Comparison of ENCODE assay signal across 1 cellular context in genomic region chr6:3258720-3259490, GRCh38.
TF ChIP-seq lines count a peak whose summit lies in the region.

A gene with protein sequence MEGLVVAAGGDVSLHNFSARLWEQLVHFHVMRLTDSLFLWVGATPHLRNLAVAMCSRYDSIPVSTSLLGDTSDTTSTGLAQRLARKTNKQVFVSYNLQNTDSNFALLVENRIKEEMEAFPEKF (plus strand): TSS chr6:3258947. CDS start chr6:3259023, 76 bp downstream.

TF ChIP-seq in K562, 482 proteins besides CTCF, POLR2A, EP300 and RAD21 (continued from another document and continues in another):
- TF ChIP-seq, protein P1, sequence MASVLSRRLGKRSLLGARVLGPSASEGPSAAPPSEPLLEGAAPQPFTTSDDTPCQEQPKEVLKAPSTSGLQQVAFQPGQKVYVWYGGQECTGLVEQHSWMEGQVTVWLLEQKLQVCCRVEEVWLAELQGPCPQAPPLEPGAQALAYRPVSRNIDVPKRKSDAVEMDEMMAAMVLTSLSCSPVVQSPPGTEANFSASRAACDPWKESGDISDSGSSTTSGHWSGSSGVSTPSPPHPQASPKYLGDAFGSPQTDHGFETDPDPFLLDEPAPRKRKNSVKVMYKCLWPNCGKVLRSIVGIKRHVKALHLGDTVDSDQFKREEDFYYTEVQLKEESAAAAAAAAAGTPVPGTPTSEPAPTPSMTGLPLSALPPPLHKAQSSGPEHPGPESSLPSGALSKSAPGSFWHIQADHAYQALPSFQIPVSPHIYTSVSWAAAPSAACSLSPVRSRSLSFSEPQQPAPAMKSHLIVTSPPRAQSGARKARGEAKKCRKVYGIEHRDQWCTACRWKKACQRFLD (CRISPR knock-in tag; IDR thresholded peaks at IDR 0.05): 0 out of 2 replicates have a peak, but pooled peaks have one; percentile 34
- TF ChIP-seq STAT5A (IDR thresholded peaks at IDR 0.05; ENCODE audit: borderline replicate concordance, low read length): no peak
- no peak for TF ChIP-seq ZZZ3 (IDR thresholded peaks at IDR 0.05)
- no peak; the same call in 1 of the 2 replicates for TF ChIP-seq MYNN (IDR thresholded peaks at IDR 0.05)
- TF ChIP-seq MYNN (CRISPR knock-in tag; IDR thresholded peaks at IDR 0.05): no peak
- TF ChIP-seq POLR2H (tag; IDR thresholded peaks at IDR 0.05; ENCODE audit: low read depth): no peak
- TF ChIP-seq ZKSCAN1 (IDR thresholded peaks at IDR 0.05; ENCODE audit: low read depth, low read length): no peak
- peak; percentile 92; the same call in 1 of the 2 replicates for TF ChIP-seq THAP12 (CRISPR knock-in tag; IDR thresholded peaks at IDR 0.05)
- no peak for TF ChIP-seq IFI16 (CRISPR knock-in tag; IDR thresholded peaks at IDR 0.05)
- no peak for TF ChIP-seq GATAD2B (IDR thresholded peaks at IDR 0.05; ENCODE audit: borderline replicate concordance)
- TF ChIP-seq, protein P2, sequence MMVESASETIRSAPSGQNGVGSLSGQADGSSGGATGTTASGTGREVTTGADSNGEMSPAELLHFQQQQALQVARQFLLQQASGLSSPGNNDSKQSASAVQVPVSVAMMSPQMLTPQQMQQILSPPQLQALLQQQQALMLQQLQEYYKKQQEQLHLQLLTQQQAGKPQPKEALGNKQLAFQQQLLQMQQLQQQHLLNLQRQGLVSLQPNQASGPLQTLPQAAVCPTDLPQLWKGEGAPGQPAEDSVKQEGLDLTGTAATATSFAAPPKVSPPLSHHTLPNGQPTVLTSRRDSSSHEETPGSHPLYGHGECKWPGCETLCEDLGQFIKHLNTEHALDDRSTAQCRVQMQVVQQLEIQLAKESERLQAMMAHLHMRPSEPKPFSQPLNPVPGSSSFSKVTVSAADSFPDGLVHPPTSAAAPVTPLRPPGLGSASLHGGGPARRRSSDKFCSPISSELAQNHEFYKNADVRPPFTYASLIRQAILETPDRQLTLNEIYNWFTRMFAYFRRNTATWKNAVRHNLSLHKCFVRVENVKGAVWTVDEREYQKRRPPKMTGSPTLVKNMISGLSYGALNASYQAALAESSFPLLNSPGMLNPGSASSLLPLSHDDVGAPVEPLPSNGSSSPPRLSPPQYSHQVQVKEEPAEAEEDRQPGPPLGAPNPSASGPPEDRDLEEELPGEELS (CRISPR knock-in tag; IDR thresholded peaks at IDR 0.05; ENCODE audit: borderline replicate concordance): 0 out of 2 replicates have a peak, but pooled peaks have one; percentile 63
- no peak for TF ChIP-seq TAF15 (IDR thresholded peaks at IDR 0.05; ENCODE audit: low read depth, low read length)
- no peak for TF ChIP-seq AFF1 (IDR thresholded peaks at IDR 0.05; ENCODE audit: low read depth in 1 of 2, partially characterized antibody in 2 of 2)
- TF ChIP-seq THRAP3 (IDR thresholded peaks at IDR 0.05; ENCODE audit: borderline replicate concordance): no peak
- no peak for TF ChIP-seq SMARCC2 (IDR thresholded peaks at IDR 0.05; ENCODE audit: low read depth)
- no peak for TF ChIP-seq ZNF551 (CRISPR knock-in tag; IDR thresholded peaks at IDR 0.05)
- no peak for TF ChIP-seq SNRNP70 (optimal IDR thresholded peaks at IDR 0.05; ENCODE audit: low read depth, low read length)
- TF ChIP-seq MAZ (CRISPR knock-in tag; conservative IDR thresholded peaks at IDR 0.05 in 1 of 2, IDR thresholded peaks at IDR 0.05 in 1 of 2): peak; percentile 97 to 99
- TF ChIP-seq, protein P3, sequence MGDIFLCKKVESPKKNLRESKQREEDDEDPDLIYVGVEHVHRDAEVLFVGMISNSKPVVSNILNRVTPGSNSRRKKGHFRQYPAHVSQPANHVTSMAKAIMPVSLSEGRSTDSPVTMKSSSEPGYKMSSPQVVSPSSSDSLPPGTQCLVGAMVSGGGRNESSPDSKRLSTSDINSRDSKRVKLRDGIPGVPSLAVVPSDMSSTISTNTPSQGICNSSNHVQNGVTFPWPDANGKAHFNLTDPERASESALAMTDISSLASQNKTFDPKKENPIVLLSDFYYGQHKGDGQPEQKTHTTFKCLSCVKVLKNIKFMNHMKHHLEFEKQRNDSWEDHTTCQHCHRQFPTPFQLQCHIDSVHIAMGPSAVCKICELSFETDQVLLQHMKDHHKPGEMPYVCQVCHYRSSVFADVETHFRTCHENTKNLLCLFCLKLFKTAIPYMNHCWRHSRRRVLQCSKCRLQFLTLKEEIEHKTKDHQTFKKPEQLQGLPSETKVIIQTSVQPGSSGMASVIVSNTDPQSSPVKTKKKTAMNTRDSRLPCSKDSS (IDR thresholded peaks at IDR 0.05; ENCODE audit: low read depth, partially characterized antibody): no peak
- TF ChIP-seq, protein P4, sequence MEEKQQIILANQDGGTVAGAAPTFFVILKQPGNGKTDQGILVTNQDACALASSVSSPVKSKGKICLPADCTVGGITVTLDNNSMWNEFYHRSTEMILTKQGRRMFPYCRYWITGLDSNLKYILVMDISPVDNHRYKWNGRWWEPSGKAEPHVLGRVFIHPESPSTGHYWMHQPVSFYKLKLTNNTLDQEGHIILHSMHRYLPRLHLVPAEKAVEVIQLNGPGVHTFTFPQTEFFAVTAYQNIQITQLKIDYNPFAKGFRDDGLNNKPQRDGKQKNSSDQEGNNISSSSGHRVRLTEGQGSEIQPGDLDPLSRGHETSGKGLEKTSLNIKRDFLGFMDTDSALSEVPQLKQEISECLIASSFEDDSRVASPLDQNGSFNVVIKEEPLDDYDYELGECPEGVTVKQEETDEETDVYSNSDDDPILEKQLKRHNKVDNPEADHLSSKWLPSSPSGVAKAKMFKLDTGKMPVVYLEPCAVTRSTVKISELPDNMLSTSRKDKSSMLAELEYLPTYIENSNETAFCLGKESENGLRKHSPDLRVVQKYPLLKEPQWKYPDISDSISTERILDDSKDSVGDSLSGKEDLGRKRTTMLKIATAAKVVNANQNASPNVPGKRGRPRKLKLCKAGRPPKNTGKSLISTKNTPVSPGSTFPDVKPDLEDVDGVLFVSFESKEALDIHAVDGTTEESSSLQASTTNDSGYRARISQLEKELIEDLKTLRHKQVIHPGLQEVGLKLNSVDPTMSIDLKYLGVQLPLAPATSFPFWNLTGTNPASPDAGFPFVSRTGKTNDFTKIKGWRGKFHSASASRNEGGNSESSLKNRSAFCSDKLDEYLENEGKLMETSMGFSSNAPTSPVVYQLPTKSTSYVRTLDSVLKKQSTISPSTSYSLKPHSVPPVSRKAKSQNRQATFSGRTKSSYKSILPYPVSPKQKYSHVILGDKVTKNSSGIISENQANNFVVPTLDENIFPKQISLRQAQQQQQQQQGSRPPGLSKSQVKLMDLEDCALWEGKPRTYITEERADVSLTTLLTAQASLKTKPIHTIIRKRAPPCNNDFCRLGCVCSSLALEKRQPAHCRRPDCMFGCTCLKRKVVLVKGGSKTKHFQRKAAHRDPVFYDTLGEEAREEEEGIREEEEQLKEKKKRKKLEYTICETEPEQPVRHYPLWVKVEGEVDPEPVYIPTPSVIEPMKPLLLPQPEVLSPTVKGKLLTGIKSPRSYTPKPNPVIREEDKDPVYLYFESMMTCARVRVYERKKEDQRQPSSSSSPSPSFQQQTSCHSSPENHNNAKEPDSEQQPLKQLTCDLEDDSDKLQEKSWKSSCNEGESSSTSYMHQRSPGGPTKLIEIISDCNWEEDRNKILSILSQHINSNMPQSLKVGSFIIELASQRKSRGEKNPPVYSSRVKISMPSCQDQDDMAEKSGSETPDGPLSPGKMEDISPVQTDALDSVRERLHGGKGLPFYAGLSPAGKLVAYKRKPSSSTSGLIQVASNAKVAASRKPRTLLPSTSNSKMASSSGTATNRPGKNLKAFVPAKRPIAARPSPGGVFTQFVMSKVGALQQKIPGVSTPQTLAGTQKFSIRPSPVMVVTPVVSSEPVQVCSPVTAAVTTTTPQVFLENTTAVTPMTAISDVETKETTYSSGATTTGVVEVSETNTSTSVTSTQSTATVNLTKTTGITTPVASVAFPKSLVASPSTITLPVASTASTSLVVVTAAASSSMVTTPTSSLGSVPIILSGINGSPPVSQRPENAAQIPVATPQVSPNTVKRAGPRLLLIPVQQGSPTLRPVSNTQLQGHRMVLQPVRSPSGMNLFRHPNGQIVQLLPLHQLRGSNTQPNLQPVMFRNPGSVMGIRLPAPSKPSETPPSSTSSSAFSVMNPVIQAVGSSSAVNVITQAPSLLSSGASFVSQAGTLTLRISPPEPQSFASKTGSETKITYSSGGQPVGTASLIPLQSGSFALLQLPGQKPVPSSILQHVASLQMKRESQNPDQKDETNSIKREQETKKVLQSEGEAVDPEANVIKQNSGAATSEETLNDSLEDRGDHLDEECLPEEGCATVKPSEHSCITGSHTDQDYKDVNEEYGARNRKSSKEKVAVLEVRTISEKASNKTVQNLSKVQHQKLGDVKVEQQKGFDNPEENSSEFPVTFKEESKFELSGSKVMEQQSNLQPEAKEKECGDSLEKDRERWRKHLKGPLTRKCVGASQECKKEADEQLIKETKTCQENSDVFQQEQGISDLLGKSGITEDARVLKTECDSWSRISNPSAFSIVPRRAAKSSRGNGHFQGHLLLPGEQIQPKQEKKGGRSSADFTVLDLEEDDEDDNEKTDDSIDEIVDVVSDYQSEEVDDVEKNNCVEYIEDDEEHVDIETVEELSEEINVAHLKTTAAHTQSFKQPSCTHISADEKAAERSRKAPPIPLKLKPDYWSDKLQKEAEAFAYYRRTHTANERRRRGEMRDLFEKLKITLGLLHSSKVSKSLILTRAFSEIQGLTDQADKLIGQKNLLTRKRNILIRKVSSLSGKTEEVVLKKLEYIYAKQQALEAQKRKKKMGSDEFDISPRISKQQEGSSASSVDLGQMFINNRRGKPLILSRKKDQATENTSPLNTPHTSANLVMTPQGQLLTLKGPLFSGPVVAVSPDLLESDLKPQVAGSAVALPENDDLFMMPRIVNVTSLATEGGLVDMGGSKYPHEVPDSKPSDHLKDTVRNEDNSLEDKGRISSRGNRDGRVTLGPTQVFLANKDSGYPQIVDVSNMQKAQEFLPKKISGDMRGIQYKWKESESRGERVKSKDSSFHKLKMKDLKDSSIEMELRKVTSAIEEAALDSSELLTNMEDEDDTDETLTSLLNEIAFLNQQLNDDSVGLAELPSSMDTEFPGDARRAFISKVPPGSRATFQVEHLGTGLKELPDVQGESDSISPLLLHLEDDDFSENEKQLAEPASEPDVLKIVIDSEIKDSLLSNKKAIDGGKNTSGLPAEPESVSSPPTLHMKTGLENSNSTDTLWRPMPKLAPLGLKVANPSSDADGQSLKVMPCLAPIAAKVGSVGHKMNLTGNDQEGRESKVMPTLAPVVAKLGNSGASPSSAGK (IDR thresholded peaks at IDR 0.05): peak; percentile 41
- no peak for TF ChIP-seq NCOA2 (IDR thresholded peaks at IDR 0.05; ENCODE audit: partially characterized antibody in 2 of 2)
- no peak for TF ChIP-seq TCF7L2 (IDR thresholded peaks at IDR 0.05; ENCODE audit: low read depth, low read length)
- TF ChIP-seq ZNF436 (CRISPR knock-in tag; IDR thresholded peaks at IDR 0.05): no peak
- TF ChIP-seq KAT2B (IDR thresholded peaks at IDR 0.05; ENCODE audit: low read depth, low read length): no peak
- TF ChIP-seq MECOM (CRISPR knock-in tag; IDR thresholded peaks at IDR 0.05): no peak
- 0 out of 2 replicates have a peak, but pooled peaks have one; percentile 57 for TF ChIP-seq RBM14 (IDR thresholded peaks at IDR 0.05; ENCODE audit: borderline replicate concordance, insufficient read depth, low read depth, low read length)
- TF ChIP-seq THRA (IDR thresholded peaks at IDR 0.05): no peak
- TF ChIP-seq ZNF311 (CRISPR knock-in tag; IDR thresholded peaks at IDR 0.05): no peak
- peak; percentile 46 for TF ChIP-seq ZFP36 (IDR thresholded peaks at IDR 0.05; ENCODE audit: low read depth, low read length, partially characterized antibody)
- TF ChIP-seq NFIX (CRISPR knock-in tag; IDR thresholded peaks at IDR 0.05; ENCODE audit: low read depth): no peak
